In genomic region chrX:70096052-70096451, GRCh38 we compare ENCODE assay signal across 11 cellular contexts. TPM values are rescaled to one million over a fixed set of nuclear protein-coding genes. Genes with fewer than 3 reads are reported as not detected.
DNase-seq lines count a peak whose midpoint lies in the region; ATAC-seq and TF ChIP-seq lines count a peak whose summit lies in the region.
"Had no signal": no experiment of that assay in that cellular context is flagged by ENCODE, and none has a peak within 500 bp of the region (broad histone marks: within the 10 kb centered on the region; RNA-seq: fewer than 3 reads in every experiment).

No MANE protein-coding gene starts in this region.

- H3K27me3 Mint-ChIP-seq in WTC11 (ENCODE audit: low read depth) = no peaks in the 10 kb centered on the region
- peaks cover 2% of the 10 kb centered on the region for H3K27me3 Mint-ChIP-seq in activated CD8-positive, alpha-beta T cell treated with anti-CD3 and anti-CD28 coated beads, Interleukin-2, amount 10 ng/mL, durations not matched to agents 7 days and 5 days (ENCODE audit: low read depth)

- POLR2A ChIA-PET in WTC11 (lab: Charles Lee) = no interaction called here
- POLR2A ChIA-PET in activated CD8-positive, alpha-beta T cell treated with anti-CD3 and anti-CD28 coated beads, Interleukin-2, amount 10 ng/mL, durations not matched to agents 7 days and 5 days (lab: Charles Lee) = no interaction called here

- no peaks in the 10 kb centered on the region for H3K4me1 Mint-ChIP-seq in WTC11
- no peaks in the 10 kb centered on the region for H3K4me1 Mint-ChIP-seq in activated CD8-positive, alpha-beta T cell treated with anti-CD3 and anti-CD28 coated beads, Interleukin-2, amount 10 ng/mL, durations not matched to agents 7 days and 5 days (ENCODE audit: low read depth)
- H3K4me1 Mint-ChIP-seq: stimulated activated effector memory CD8-positive, alpha-beta T cell treated with anti-CD3 and anti-CD28 coated beads, Interleukin-12 subunit alpha, Interleukin-12 subunit beta, amount 100 ng/mL, for 72 hours had no signal

- no peak for TF ChIP-seq CTCF in WTC11 (IDR thresholded peaks at IDR 0.05)

- H3K36me3 Mint-ChIP-seq in WTC11 = no peaks in the 10 kb centered on the region
- no peaks in the 10 kb centered on the region for H3K36me3 Mint-ChIP-seq in activated CD8-positive, alpha-beta T cell treated with anti-CD3 and anti-CD28 coated beads, Interleukin-2, amount 10 ng/mL, durations not matched to agents 7 days and 5 days (ENCODE audit: low read depth)
- H3K36me3 Mint-ChIP-seq: stimulated activated effector memory CD8-positive, alpha-beta T cell treated with anti-CD3 and anti-CD28 coated beads, Interleukin-12 subunit alpha, Interleukin-12 subunit beta, amount 100 ng/mL, for 72 hours had no signal

- no peaks in the 10 kb centered on the region for H3K9me3 Mint-ChIP-seq in WTC11
- H3K9me3 Mint-ChIP-seq in activated CD8-positive, alpha-beta T cell treated with anti-CD3 and anti-CD28 coated beads, Interleukin-2, amount 10 ng/mL, durations not matched to agents 7 days and 5 days (ENCODE audit: insufficient read depth) = no peaks in the 10 kb centered on the region
- H3K9me3 Mint-ChIP-seq: stimulated activated effector memory CD8-positive, alpha-beta T cell treated with anti-CD3 and anti-CD28 coated beads, Interleukin-12 subunit alpha, Interleukin-12 subunit beta, amount 100 ng/mL, for 72 hours had no signal

- H3K4me3 Mint-ChIP-seq in WTC11 = no peak overlapping the region
- no peak overlapping the region for H3K4me3 Mint-ChIP-seq in activated CD8-positive, alpha-beta T cell treated with anti-CD3 and anti-CD28 coated beads, Interleukin-2, amount 10 ng/mL, durations not matched to agents 7 days and 5 days
- H3K4me3 Mint-ChIP-seq: stimulated activated effector memory CD8-positive, alpha-beta T cell treated with anti-CD3 and anti-CD28 coated beads, Interleukin-12 subunit alpha, Interleukin-12 subunit beta, amount 100 ng/mL, for 72 hours had no signal

- ATAC-seq in WTC11 (peak; percentile 56; the same call in 1 of the 2 replicates), GM21529 (IDR thresholded peaks at IDR 0.05; ENCODE audit: unreplicated experiment) (no peak), HG02759 (IDR thresholded peaks at IDR 0.05; ENCODE audit: unreplicated experiment) (no peak)
- no peak for ATAC-seq in activated CD8-positive, alpha-beta T cell treated with anti-CD3 and anti-CD28 coated beads, Interleukin-2, amount 10 ng/mL, durations not matched to agents 7 days and 5 days
- ATAC-seq: gastrocnemius medialis; stimulated activated effector memory CD8-positive, alpha-beta T cell treated with anti-CD3 and anti-CD28 coated beads, Interleukin-12 subunit alpha, Interleukin-12 subunit beta, amount 100 ng/mL, for 72 hours had no signal

- CTCF ChIA-PET in WTC11 (lab: Charles Lee) = interaction anchor here (0.7 to 2.8 kb wide), 10 partner anchors 36 to 672 kb away, joined by 3 to 61 read pairs (median 4); partner anchors contain the start of gene EDA
- CTCF ChIA-PET in activated CD8-positive, alpha-beta T cell treated with anti-CD3 and anti-CD28 coated beads, Interleukin-2, amount 10 ng/mL, durations not matched to agents 7 days and 5 days (lab: Charles Lee) = interaction anchor here (0.8 to 2.9 kb wide), 7 partner anchors 19 to 603 kb away, joined by 3 to 20 read pairs (median 4); no protein-coding TSS in a partner anchor

- H3K27ac Mint-ChIP-seq in WTC11 = no peak overlapping the region
- H3K27ac Mint-ChIP-seq in activated CD8-positive, alpha-beta T cell treated with anti-CD3 and anti-CD28 coated beads, Interleukin-2, amount 10 ng/mL, durations not matched to agents 7 days and 5 days = no peak overlapping the region
- H3K27ac Mint-ChIP-seq: stimulated activated effector memory CD8-positive, alpha-beta T cell treated with anti-CD3 and anti-CD28 coated beads, Interleukin-12 subunit alpha, Interleukin-12 subunit beta, amount 100 ng/mL, for 72 hours had no signal

- DNase-seq in DMS53 treated with DMSO at 0.1 percent for 48 hours (lab: John Stamatoyannopoulos, UW; ENCODE audit: unreplicated experiment) = peak; percentile 3
- DNase-seq in HT1080 (ENCODE audit: low read depth) = peak; percentile 26
- DNase-seq in WTC11 (ENCODE audit: low spot score) = peak; percentile 21
- peak; percentile 38 for DNase-seq in kidney tubule cell (ENCODE audit: low spot score)
- DNase-seq in activated CD8-positive, alpha-beta T cell treated with anti-CD3 and anti-CD28 coated beads, Interleukin-2, amount 10 ng/mL, durations not matched to agents 7 days and 5 days = no peak
- DNase-seq: gastrocnemius medialis had no signal

TF ChIP-seq in WTC11, 78 proteins besides CTCF, POLR2A, EP300 and RAD21 (continues in another document):
- TF ChIP-seq, protein P1, sequence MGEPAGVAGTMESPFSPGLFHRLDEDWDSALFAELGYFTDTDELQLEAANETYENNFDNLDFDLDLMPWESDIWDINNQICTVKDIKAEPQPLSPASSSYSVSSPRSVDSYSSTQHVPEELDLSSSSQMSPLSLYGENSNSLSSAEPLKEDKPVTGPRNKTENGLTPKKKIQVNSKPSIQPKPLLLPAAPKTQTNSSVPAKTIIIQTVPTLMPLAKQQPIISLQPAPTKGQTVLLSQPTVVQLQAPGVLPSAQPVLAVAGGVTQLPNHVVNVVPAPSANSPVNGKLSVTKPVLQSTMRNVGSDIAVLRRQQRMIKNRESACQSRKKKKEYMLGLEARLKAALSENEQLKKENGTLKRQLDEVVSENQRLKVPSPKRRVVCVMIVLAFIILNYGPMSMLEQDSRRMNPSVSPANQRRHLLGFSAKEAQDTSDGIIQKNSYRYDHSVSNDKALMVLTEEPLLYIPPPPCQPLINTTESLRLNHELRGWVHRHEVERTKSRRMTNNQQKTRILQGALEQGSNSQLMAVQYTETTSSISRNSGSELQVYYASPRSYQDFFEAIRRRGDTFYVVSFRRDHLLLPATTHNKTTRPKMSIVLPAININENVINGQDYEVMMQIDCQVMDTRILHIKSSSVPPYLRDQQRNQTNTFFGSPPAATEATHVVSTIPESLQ (CRISPR knock-in tag; IDR thresholded peaks at IDR 0.05) = no peak
- TF ChIP-seq, protein P2, sequence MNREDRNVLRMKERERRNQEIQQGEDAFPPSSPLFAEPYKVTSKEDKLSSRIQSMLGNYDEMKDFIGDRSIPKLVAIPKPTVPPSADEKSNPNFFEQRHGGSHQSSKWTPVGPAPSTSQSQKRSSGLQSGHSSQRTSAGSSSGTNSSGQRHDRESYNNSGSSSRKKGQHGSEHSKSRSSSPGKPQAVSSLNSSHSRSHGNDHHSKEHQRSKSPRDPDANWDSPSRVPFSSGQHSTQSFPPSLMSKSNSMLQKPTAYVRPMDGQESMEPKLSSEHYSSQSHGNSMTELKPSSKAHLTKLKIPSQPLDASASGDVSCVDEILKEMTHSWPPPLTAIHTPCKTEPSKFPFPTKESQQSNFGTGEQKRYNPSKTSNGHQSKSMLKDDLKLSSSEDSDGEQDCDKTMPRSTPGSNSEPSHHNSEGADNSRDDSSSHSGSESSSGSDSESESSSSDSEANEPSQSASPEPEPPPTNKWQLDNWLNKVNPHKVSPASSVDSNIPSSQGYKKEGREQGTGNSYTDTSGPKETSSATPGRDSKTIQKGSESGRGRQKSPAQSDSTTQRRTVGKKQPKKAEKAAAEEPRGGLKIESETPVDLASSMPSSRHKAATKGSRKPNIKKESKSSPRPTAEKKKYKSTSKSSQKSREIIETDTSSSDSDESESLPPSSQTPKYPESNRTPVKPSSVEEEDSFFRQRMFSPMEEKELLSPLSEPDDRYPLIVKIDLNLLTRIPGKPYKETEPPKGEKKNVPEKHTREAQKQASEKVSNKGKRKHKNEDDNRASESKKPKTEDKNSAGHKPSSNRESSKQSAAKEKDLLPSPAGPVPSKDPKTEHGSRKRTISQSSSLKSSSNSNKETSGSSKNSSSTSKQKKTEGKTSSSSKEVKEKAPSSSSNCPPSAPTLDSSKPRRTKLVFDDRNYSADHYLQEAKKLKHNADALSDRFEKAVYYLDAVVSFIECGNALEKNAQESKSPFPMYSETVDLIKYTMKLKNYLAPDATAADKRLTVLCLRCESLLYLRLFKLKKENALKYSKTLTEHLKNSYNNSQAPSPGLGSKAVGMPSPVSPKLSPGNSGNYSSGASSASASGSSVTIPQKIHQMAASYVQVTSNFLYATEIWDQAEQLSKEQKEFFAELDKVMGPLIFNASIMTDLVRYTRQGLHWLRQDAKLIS (CRISPR knock-in tag; IDR thresholded peaks at IDR 0.05; ENCODE audit: borderline replicate concordance) = no peak
- TF ChIP-seq ETV6 (CRISPR knock-in tag; IDR thresholded peaks at IDR 0.05) (no peak), TCF7 (CRISPR knock-in tag; IDR thresholded peaks at IDR 0.05; ENCODE audit: low read depth) (no peak), RORB (CRISPR knock-in tag; IDR thresholded peaks at IDR 0.05) (no peak), TEAD4 (CRISPR knock-in tag; IDR thresholded peaks at IDR 0.05) (no peak), ELF4 (CRISPR knock-in tag; IDR thresholded peaks at IDR 0.05; ENCODE audit: low read depth) (no peak), CDX4 (CRISPR knock-in tag; IDR thresholded peaks at IDR 0.05; ENCODE audit: borderline replicate concordance) (no peak)

RNA-seq across cellular contexts. Expression of gene OTUD6A, which starts 33.8 kb away (rescaled TPM):
- not detected in 2 replicates for total RNA-seq in HT1080 (2014; rRNA removed; shearing (Covaris generic))
- not detected in 2 replicates for polyA plus RNA-seq in HT1080 (2015; cell fraction: cytosol; rRNA removed)
- polyA plus RNA-seq in HT1080 (2015; cell fraction: nucleus; rRNA removed) = not detected in 2 replicates
- total RNA-seq in WTC11 (2021) = 0.13 to 0.18 TPM (median 0.14 TPM) in 3 replicates
- not detected for total RNA-seq in activated CD8-positive, alpha-beta T cell treated with anti-CD3 and anti-CD28 coated beads, Interleukin-2, amount 10 ng/mL, durations not matched to agents 7 days and 5 days
- total RNA-seq: gastrocnemius medialis, smooth muscle cell had no signal
- polyA plus RNA-seq: adipose tissue, smooth muscle cell had no signal

RNA-seq across cellular contexts. Expression of gene IGBP1, which starts 37.2 kb away (rescaled TPM):
- 37.4 and 39.7 TPM in 2 replicates for total RNA-seq in HT1080 (2014; rRNA removed; shearing (Covaris generic))
- 42.0 and 44.9 TPM in 2 replicates for polyA plus RNA-seq in HT1080 (2015; cell fraction: cytosol; rRNA removed)
- 26.5 and 31.4 TPM in 2 replicates for polyA plus RNA-seq in HT1080 (2015; cell fraction: nucleus; rRNA removed)
- total RNA-seq in WTC11 (2021) = 38.9 to 46.5 TPM (median 45.3 TPM) in 3 replicates
- 10 to 100 TPM; 44.5 to 45.3 TPM for total RNA-seq in activated CD8-positive, alpha-beta T cell treated with anti-CD3 and anti-CD28 coated beads, Interleukin-2, amount 10 ng/mL, durations not matched to agents 7 days and 5 days

RNA-seq across cellular contexts. Expression of gene AWAT2, which starts 46.3 kb away (rescaled TPM):
- total RNA-seq in HT1080 (2014; rRNA removed; shearing (Covaris generic)) = 0.19 and 0.23 TPM in 2 replicates
- polyA plus RNA-seq in HT1080 (2015; cell fraction: cytosol; rRNA removed) = 0.13 TPM in 1 of 2 replicates, not detected in the other
- 0.17 TPM in 1 of 2 replicates, not detected in the other for polyA plus RNA-seq in HT1080 (2015; cell fraction: nucleus; rRNA removed)
- not detected in 3 replicates for total RNA-seq in WTC11 (2021)
- total RNA-seq in activated CD8-positive, alpha-beta T cell treated with anti-CD3 and anti-CD28 coated beads, Interleukin-2, amount 10 ng/mL, durations not matched to agents 7 days and 5 days = not detected
- total RNA-seq: gastrocnemius medialis, smooth muscle cell had no signal
- polyA plus RNA-seq: adipose tissue, smooth muscle cell had no signal
